Comparison of ENCODE assay signal across 17 cellular contexts in the genomic region with DNA sequence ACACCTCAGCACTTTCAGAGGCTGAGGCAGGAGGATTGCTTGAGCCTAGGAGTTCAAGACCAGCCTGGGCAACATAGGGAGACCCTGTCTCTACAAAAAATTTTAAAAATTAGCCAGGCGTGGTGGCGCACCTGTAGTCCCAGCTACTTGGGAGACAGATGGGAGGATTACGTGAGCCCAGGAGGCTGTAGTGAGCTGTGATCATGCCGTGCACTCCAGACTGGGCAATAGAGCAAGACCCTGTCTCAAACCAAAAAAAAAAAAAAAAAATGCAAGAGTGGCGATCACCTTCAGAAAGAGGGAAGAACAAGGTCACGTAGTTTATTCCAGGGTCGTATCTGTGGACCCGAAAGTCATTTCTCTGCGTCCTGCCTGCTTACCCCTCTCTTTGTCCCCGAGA. TPM values are rescaled to one million over a fixed set of nuclear protein-coding genes. Genes with fewer than 3 reads are reported as not detected.
"Had no signal": no experiment of that assay in that cellular context is flagged by ENCODE, and none has a peak within 500 bp of the region (broad histone marks: within the 10 kb centered on the region; RNA-seq: fewer than 3 reads in every experiment).

No MANE protein-coding gene starts in this region.

RNA-seq across cellular contexts. Expression of a gene that starts 16.6 kb away (rescaled TPM):
- total RNA-seq: naive thymus-derived CD4-positive, alpha-beta T cell; natural killer cell; omental fat pad; osteocyte; pancreas; posterior vena cava; pulmonary artery endothelial cell; right atrium auricular region; sciatic nerve; smooth muscle cell; spleen; suprapubic skin; transverse colon; upper lobe of right lung; urinary bladder; uterus had no signal
- polyA plus RNA-seq: naive thymus-derived CD4-positive, alpha-beta T cell; neural cell; smooth muscle cell; urinary bladder had no signal
